ENCODE assay signal across 1 cellular context in the genomic region with DNA sequence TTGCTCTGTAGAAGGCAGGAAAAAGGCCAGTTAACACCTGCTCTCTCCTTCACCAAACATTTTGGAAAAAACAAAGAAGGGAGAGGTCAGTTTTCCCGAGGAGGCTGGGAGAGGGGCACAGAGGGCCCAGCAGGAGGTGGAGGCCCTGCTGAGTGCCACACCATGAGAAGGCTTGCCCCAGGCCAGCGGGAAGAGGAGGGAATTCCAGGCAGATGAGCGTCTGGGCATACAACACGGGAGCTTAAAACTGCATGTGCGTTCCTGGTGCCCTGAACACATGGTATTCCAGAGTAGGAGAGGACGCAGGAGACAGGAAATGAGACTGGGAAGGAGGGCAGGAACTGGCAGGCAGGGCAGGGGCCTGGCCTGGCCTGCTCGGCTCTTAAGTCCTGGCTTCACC.
TF ChIP-seq lines count a peak whose summit lies in the region.

No MANE protein-coding gene starts in this region.

TF ChIP-seq in WTC11, 78 proteins besides CTCF, POLR2A, EP300 and RAD21:
- TF ChIP-seq, protein P1, sequence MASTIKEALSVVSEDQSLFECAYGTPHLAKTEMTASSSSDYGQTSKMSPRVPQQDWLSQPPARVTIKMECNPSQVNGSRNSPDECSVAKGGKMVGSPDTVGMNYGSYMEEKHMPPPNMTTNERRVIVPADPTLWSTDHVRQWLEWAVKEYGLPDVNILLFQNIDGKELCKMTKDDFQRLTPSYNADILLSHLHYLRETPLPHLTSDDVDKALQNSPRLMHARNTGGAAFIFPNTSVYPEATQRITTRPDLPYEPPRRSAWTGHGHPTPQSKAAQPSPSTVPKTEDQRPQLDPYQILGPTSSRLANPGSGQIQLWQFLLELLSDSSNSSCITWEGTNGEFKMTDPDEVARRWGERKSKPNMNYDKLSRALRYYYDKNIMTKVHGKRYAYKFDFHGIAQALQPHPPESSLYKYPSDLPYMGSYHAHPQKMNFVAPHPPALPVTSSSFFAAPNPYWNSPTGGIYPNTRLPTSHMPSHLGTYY (CRISPR knock-in tag; IDR thresholded peaks at IDR 0.05) = no peak
- peak; percentile 91 for TF ChIP-seq ZNF423 (CRISPR knock-in tag; IDR thresholded peaks at IDR 0.05)
